ENCODE assay signal across 21 cellular contexts in the genomic region with DNA sequence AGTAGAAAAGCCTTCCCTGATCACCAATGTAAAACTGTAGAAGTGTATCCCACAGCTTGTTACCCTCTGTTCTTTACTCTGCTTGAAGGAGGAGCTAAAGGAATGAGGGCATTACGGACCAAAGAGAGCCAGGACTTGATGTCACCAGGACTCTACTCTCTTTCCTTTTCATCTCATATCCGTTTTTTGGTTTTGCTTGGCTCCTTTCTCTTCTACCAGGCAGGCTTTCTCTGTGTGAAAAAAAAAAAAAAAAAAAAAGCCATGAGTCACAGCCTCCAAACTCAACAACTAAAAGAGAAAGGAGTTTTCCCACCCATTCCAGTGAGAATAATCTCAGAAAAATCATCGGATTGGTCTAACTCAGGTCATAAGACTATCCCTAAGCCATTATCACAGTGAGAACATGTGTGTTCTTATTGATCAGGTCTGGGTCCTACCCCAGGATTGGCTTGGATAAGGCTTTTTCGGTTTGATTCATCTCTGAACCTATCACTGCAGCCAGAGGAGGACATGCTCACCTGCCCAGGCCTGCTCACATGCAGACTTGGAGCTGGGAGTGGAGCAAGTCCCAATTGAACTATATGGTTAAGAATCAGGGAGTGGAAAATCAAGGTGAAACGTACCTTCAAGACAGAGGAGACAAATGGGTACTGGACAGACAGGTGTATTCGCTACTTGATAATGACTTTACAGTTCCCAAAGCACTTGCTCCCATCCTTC. TPM values are rescaled to one million over a fixed set of nuclear protein-coding genes. Genes with fewer than 3 reads are reported as not detected.
DNase-seq lines count a peak whose midpoint lies in the region; ATAC-seq, FAIRE-seq and TF ChIP-seq lines count a peak whose summit lies in the region.
"Had no signal": no experiment of that assay in that cellular context is flagged by ENCODE, and none has a peak within 500 bp of the region (broad histone marks: within the 10 kb centered on the region; RNA-seq: fewer than 3 reads in every experiment).

No MANE protein-coding gene starts in this region.

- POLR2A ChIA-PET in K562 (lab: Yijun Ruan, JAX): interaction anchor here (0.6 to 0.9 kb wide), 2 partner anchors 12 to 1463 kb away, joined by 3 read pairs; no protein-coding TSS in a partner anchor

- no TSS peak for BruUV-seq in K562 (replicated peaks; lab: Mats Ljungman, UMichigan)

- H3K4me1 ChIP-seq in heart right ventricle (peaks cover 0 to 6% (median 0%) of the 10 kb centered on the region in 9 donors), K562 (replicated peaks in 1 of 2; ENCODE audit: control insufficient read depth in 2 of 2, insufficient read depth in 2 of 2, low read length in 2 of 2) (no peaks in the 10 kb centered on the region; a peak in 2 of 5 replicates), esophagus squamous epithelium (peaks cover 4 to 27% (median 4%) of the 10 kb centered on the region in 3 donors), kidney (ENCODE audit: control insufficient read depth in 1 of 2, insufficient read depth in 1 of 2, low read depth in 1 of 2, low read length in 2 of 2) (no peaks in the 10 kb centered on the region), pancreas (no peaks in the 10 kb centered on the region)
- H3K4me1 ChIP-seq: BE2C, HAP-1 had no signal

- no peak overlapping the region for H3K4me3 ChIP-seq in heart right ventricle
- no peak overlapping the region for H3K4me3 ChIP-seq in K562
- no peak overlapping the region for H3K4me3 ChIP-seq in esophagus squamous epithelium
- no peak overlapping the region for H3K4me3 ChIP-seq in kidney (ENCODE audit: low read length in 2 of 2)
- H3K4me3 ChIP-seq in pancreas: no peak overlapping the region
- H3K4me3 ChIP-seq: HAP-1 had no signal

- DNase-seq in heart right ventricle (no peak), cardiac septum (ENCODE audit: low spot score) (no peak), K562 (ENCODE audit: extremely low read depth in 1 of 4, low spot score in 3 of 4) (no peak), esophagus squamous epithelium (lab: John Stamatoyannopoulos, UW) (no peak), stromal cell of bone marrow (ENCODE audit: low read depth) (peak; percentile 6), kidney (no peak), C1 segment of cervical spinal cord (lab: John Stamatoyannopoulos, UW) (no peak), pancreas (no peak)
- DNase-seq: BE2C; CD4-positive, CD25-positive, alpha-beta regulatory T cell; COR-L47; DMS79; MM.1S; NCI-H1048; NCI-H1417 treated with DMSO at 0.1 percent for 48 hours; NCI-H187; NCI-H510A had no signal

- TF ChIP-seq POLR2A in K562 (conservative IDR thresholded peaks at IDR 0.05) (no peak), esophagus squamous epithelium (IDR thresholded peaks at IDR 0.05) (no peak)

- in situ Hi-C loops in K562 (cut with MboI): no loop called here

- 73 to 78% methylated on average over 6 of the region's 6 CpGs for WGBS in heart right ventricle, 2 donors
- 10% methylated on average over 6 of the region's 6 CpGs for WGBS in K562 (ENCODE audit: insufficient coverage, low coverage, missing lambda C conversion rate)
- WGBS in esophagus squamous epithelium, 2 donors: 24 to 33% methylated on average over 6 of the region's 6 CpGs
- 58 to 69% methylated on average over 6 of the region's 6 CpGs for WGBS in pancreas, 2 donors

- TF ChIP-seq EP300 in K562 (IDR thresholded peaks at IDR 0.05; ENCODE audit: low read length): no peak

- H3K27me3 ChIP-seq in heart right ventricle: peaks cover 0 to 4% (median 0%) of the 10 kb centered on the region in 7 donors
- H3K27me3 ChIP-seq in K562 (ENCODE audit: control insufficient read depth in 2 of 2, insufficient read depth in 2 of 2, low read length in 2 of 2): no peaks in the 10 kb centered on the region
- peaks cover 0 to 10% (median 0%) of the 10 kb centered on the region in 4 donors for H3K27me3 ChIP-seq in esophagus squamous epithelium
- H3K27me3 ChIP-seq in pancreas: no peaks in the 10 kb centered on the region
- H3K27me3 ChIP-seq: BE2C had no signal

- no peak overlapping the region for H3K27ac ChIP-seq in heart right ventricle
- no peak overlapping the region for H3K27ac ChIP-seq in K562 (ENCODE audit: extremely low read depth, low read depth, low read length)
- peak overlapping the region in 3 of 4 donors; percentile 19 to 62 (median 47) for H3K27ac ChIP-seq in esophagus squamous epithelium
- H3K27ac ChIP-seq in kidney (ENCODE audit: low read depth in 2 of 2, low read length in 2 of 2): no peak overlapping the region
- H3K27ac ChIP-seq in pancreas: no peak overlapping the region
- H3K27ac ChIP-seq: RWPE1 had no signal

- TF ChIP-seq RAD21 in K562 (CRISPR knock-in tag; conservative IDR thresholded peaks at IDR 0.05 in 1 of 2, IDR thresholded peaks at IDR 0.05 in 1 of 2): no peak

- no peaks in the 10 kb centered on the region for H3K79me2 ChIP-seq in K562 (ENCODE audit: control insufficient read depth, insufficient read depth, low read length)

- no peak overlapping the region for H3K4me2 ChIP-seq in K562 (ENCODE audit: insufficient read depth, low read length)

- FAIRE-seq in K562 (lab: Jason Lieb, UNC): peak; percentile 26
- FAIRE-seq in kidney (lab: Jason Lieb, UNC): no peak
- FAIRE-seq in pancreas (lab: Jason Lieb, UNC): no peak
- FAIRE-seq: A204.1 had no signal

- no peak overlapping the region for H3K9ac ChIP-seq in K562 (ENCODE audit: insufficient read depth in 1 of 2, low read depth in 2 of 2, low read length in 2 of 2)
- no peak overlapping the region for H3K9ac ChIP-seq in kidney (ENCODE audit: low read length in 2 of 2)

- H3K9me3 ChIP-seq in heart right ventricle (no peaks in the 10 kb centered on the region), K562 (replicated peaks; ENCODE audit: control insufficient read depth, insufficient read depth, low read depth, low read length) (no peaks in the 10 kb centered on the region), esophagus squamous epithelium (no peaks in the 10 kb centered on the region), kidney (ENCODE audit: control insufficient read depth in 1 of 2, low read length in 2 of 2) (no peaks in the 10 kb centered on the region), pancreas (no peaks in the 10 kb centered on the region)
- H3K9me3 ChIP-seq: BE2C, HAP-1 had no signal

- intact Hi-C loops in heart right ventricle (cut with DNase I) (no loop called here), cardiac septum (cut with DNase I) (no loop called here), K562 (cut with micrococcal nuclease) (no loop called here), esophagus squamous epithelium (cut with DNase I) (no loop called here), kidney (cut with DNase I) (no loop called here), pancreas (cut with DNase I) (no loop called here)

- H4K20me1 ChIP-seq in K562 (replicated peaks; ENCODE audit: control insufficient read depth, insufficient read depth, low read length): no peaks in the 10 kb centered on the region

- TF ChIP-seq CTCF in heart right ventricle (IDR thresholded peaks at IDR 0.05): no peak
- TF ChIP-seq CTCF in K562 (IDR thresholded peaks at IDR 0.05 in 2 of 3, conservative IDR thresholded peaks at IDR 0.05 in 1 of 3; ENCODE audit: insufficient read depth in 2 of 3, low read depth in 1 of 3, low read length in 3 of 3): no peak
- TF ChIP-seq CTCF in esophagus squamous epithelium (IDR thresholded peaks at IDR 0.05): no peak
- no peak for TF ChIP-seq CTCF in kidney (IDR thresholded peaks at IDR 0.05; ENCODE audit: borderline replicate concordance, extremely low read depth, insufficient read depth)
- TF ChIP-seq CTCF in pancreas (IDR thresholded peaks at IDR 0.05): no peak

- H3K36me3 ChIP-seq in heart right ventricle (no peaks in the 10 kb centered on the region), K562 (ENCODE audit: control insufficient read depth, insufficient read depth, low read length) (no peaks in the 10 kb centered on the region), esophagus squamous epithelium (no peaks in the 10 kb centered on the region), kidney (ENCODE audit: control insufficient read depth in 1 of 2, insufficient read depth in 2 of 2, low read length in 2 of 2) (no peaks in the 10 kb centered on the region), pancreas (no peaks in the 10 kb centered on the region)
- H3K36me3 ChIP-seq: BE2C, HAP-1 had no signal

- no peak overlapping the region for H2AFZ ChIP-seq in K562 (ENCODE audit: low read depth, low read length)

- CTCF ChIA-PET in K562 (lab: Yijun Ruan, JAX; ENCODE audit: low intra/inter-chr PET ratio): interaction anchor here (0.7 kb wide), 1 partner anchor 10 kb away, joined by 6 read pairs; no protein-coding TSS in a partner anchor

- peak in 5 of 8 donors; percentile 27 to 63 (median 37) for ATAC-seq in heart right ventricle
- ATAC-seq in K562: no peak
- ATAC-seq in pancreas: no peak

- H3K9me1 ChIP-seq in K562 (ENCODE audit: control insufficient read depth, insufficient read depth, low read length): no peaks in the 10 kb centered on the region

TF ChIP-seq in K562, 482 proteins besides CTCF, POLR2A, EP300 and RAD21 (continues in another document):
- TF ChIP-seq KLF13 (tag; IDR thresholded peaks at IDR 0.05; ENCODE audit: borderline replicate concordance, low read depth) (no peak), SMC3 (conservative IDR thresholded peaks at IDR 0.05; ENCODE audit: insufficient read depth, low read depth, low read length) (no peak)

RNA-seq across cellular contexts. Expression of gene LRRC55, which starts 19.4 kb away (rescaled TPM):
- total RNA-seq in heart right ventricle: under 1 TPM in 9 of 10 donors, not detected in 1; 0.05 to 0.53 (median 0.29) TPM
- polyA plus RNA-seq in heart right ventricle: under 1 TPM; 0.04 to 0.07 TPM
- total RNA-seq in cardiac septum: 0.13 TPM
- total RNA-seq in K562 (2011; cell fraction: chromatin; rRNA removed; ENCODE audit: low replicate concordance): not detected in 2 replicates
- total RNA-seq in K562 (2011; cell fraction: nucleolus; rRNA removed): not detected in 2 replicates
- total RNA-seq in K562 (2011; cell fraction: nucleoplasm; rRNA removed): not detected in 2 replicates
- total RNA-seq in K562 (2014; rRNA removed): not detected in 2 replicates
- not detected in 2 replicates for total RNA-seq in K562 (2014; rRNA removed; fragmentation: Illumina TruSeq; extraction: Trizol)
- total RNA-seq in K562 (2015; rRNA removed; fragmentation: Illumina TruSeq; extraction: Trizol): not detected in 2 replicates
- total RNA-seq in K562 (2021): not detected in 2 replicates
- not detected in 2 replicates for polyA plus RNA-seq in K562 (2011; rRNA removed)
- polyA plus RNA-seq in K562 (2011; cell fraction: cytosol; rRNA removed): not detected in 2 replicates
- polyA plus RNA-seq in K562 (2011; cell fraction: nucleus; rRNA removed): not detected in 2 replicates
- polyA plus RNA-seq in K562 (2012): not detected in 2 replicates
- not detected in 2 replicates for polyA plus RNA-seq in K562 (2014; fragmentation: Illumina TruSeq; extraction: Trizol)
- not detected for polyA plus RNA-seq in K562 (2014; fragmentation: Nextera tagmentation; extraction: Ambion mirVana)
- polyA plus RNA-seq in K562 (2014; rRNA removed): not detected in 2 replicates
- polyA minus RNA-seq in K562 (2011; rRNA and poly(A)+ RNA removed): not detected in 2 replicates
- not detected in 2 replicates for polyA minus RNA-seq in K562 (2011; cell fraction: cytosol; rRNA and poly(A)+ RNA removed)
- not detected in 2 replicates for polyA minus RNA-seq in K562 (2011; cell fraction: nucleus; rRNA and poly(A)+ RNA removed)
- total RNA-seq in esophagus squamous epithelium: under 1 TPM in 2 of 4 donors, not detected in 2; 0.09 to 0.32 TPM
- total RNA-seq in kidney: not detected
- polyA plus RNA-seq in kidney (ENCODE audit: insufficient read depth, low read depth, low replicate concordance): 0.09 TPM
- total RNA-seq in pancreas: 1 to 10 TPM in 1 of 6 donors, under 1 TPM in 5; 0.03 to 1.2 (median 0.06) TPM
- under 1 TPM; 0.08 to 0.21 TPM for polyA plus RNA-seq in pancreas
- total RNA-seq: CD4-positive, CD25-positive, alpha-beta regulatory T cell; LHCN-M2 had no signal
- polyA plus RNA-seq: CD4-positive, CD25-positive, alpha-beta regulatory T cell had no signal

Comparison
In these comparisons a context has a peak if more than half of its experiments do, and no peak if none do; other contexts are left out.
1. ATAC-seq: peak in heart right ventricle (5 of 8); none in K562 (single experiment) and pancreas (0 of 4).
2. H3K27ac ChIP-seq: peak in esophagus squamous epithelium (3 of 4); none in heart right ventricle (0 of 10), K562 (single experiment), kidney (0 of 2) and pancreas (0 of 4).